ENCODE assay signal across 1 cellular context in genomic region chr16:8797364-8798173, GRCh38.
TF ChIP-seq lines count a peak whose summit lies in the region.

Gene PMM2 (plus strand): TSS chr16:8797839. CDS start chr16:8797883, 44 bp downstream.
Gene TMEM186 (minus strand): TSS chr16:8797639. CDS start chr16:8797614, 25 bp downstream.

TF ChIP-seq in HepG2, 621 proteins besides CTCF, POLR2A, EP300 and RAD21 (continued from another document and continues in another):
- peak; percentile 35; the same call in 1 of the 2 replicates for TF ChIP-seq TBX3 (IDR thresholded peaks at IDR 0.05; ENCODE audit: borderline replicate concordance)
- TF ChIP-seq ZNF3 (CRISPR knock-in tag; IDR thresholded peaks at IDR 0.05), result no peak
- TF ChIP-seq CREM (IDR thresholded peaks at IDR 0.05), result peak; percentile 98
- TF ChIP-seq CREM (CRISPR knock-in tag; IDR thresholded peaks at IDR 0.05), result peak; percentile 60; the same call in 1 of the 2 replicates
- TF ChIP-seq ELF3 (CRISPR knock-in tag; IDR thresholded peaks at IDR 0.05), result peak; percentile 100
- peak; percentile 100 for TF ChIP-seq MYC (CRISPR knock-in tag; IDR thresholded peaks at IDR 0.05; ENCODE audit: borderline replicate concordance)
- TF ChIP-seq SMYD3 (CRISPR knock-in tag; IDR thresholded peaks at IDR 0.05), result peak; percentile 99
- peak; percentile 96 for TF ChIP-seq NFE2L1 (CRISPR knock-in tag; IDR thresholded peaks at IDR 0.05; ENCODE audit: borderline replicate concordance)
- TF ChIP-seq MXD4 (CRISPR knock-in tag; IDR thresholded peaks at IDR 0.05), result peak; percentile 100
- peak; percentile 100 for TF ChIP-seq MXI1 (IDR thresholded peaks at IDR 0.05; ENCODE audit: borderline replicate concordance, low read depth, low read length)
- TF ChIP-seq ZBTB7A (CRISPR knock-in tag; IDR thresholded peaks at IDR 0.05), result peak; percentile 67; the same call in 1 of the 2 replicates
- peak; percentile 91 for TF ChIP-seq XRCC5 (optimal IDR thresholded peaks at IDR 0.05; ENCODE audit: low read length)
- peak; percentile 99 for TF ChIP-seq CAMTA2 (CRISPR knock-in tag; IDR thresholded peaks at IDR 0.05; ENCODE audit: borderline replicate concordance)
- peak; percentile 97 for TF ChIP-seq ZSCAN5A (CRISPR knock-in tag; IDR thresholded peaks at IDR 0.05; ENCODE audit: borderline replicate concordance)
- no peak; the same call in none of the 2 replicates for TF ChIP-seq REXO4 (CRISPR knock-in tag; IDR thresholded peaks at IDR 0.05; ENCODE audit: borderline replicate concordance)
- no peak for TF ChIP-seq ZNF7 (CRISPR knock-in tag; IDR thresholded peaks at IDR 0.05)
- TF ChIP-seq DBP (CRISPR knock-in tag; IDR thresholded peaks at IDR 0.05; ENCODE audit: not compliant biosample characterization), result peak; percentile 67
- TF ChIP-seq GPN1 (CRISPR knock-in tag; IDR thresholded peaks at IDR 0.05; ENCODE audit: borderline replicate concordance), result peak; percentile 96
- no peak for TF ChIP-seq ZNF468 (CRISPR knock-in tag; IDR thresholded peaks at IDR 0.05)
- TF ChIP-seq ZNF256 (CRISPR knock-in tag; conservative IDR thresholded peaks at IDR 0.05), result peak; percentile 95; the same call in 1 of the 2 replicates
- peak; percentile 96 for TF ChIP-seq ASH2L (IDR thresholded peaks at IDR 0.05; ENCODE audit: insufficient read length, low read depth, low read length)
- TF ChIP-seq ZXDC (CRISPR knock-in tag; IDR thresholded peaks at IDR 0.05), result no peak; the same call in 1 of the 2 replicates
- peak; percentile 68 for TF ChIP-seq NFYC (CRISPR knock-in tag; IDR thresholded peaks at IDR 0.05)
- peak; percentile 78 for TF ChIP-seq PAXIP1 (CRISPR knock-in tag; conservative IDR thresholded peaks at IDR 0.05)
- no peak; the same call in 1 of the 2 replicates for TF ChIP-seq ZHX2 (IDR thresholded peaks at IDR 0.05; ENCODE audit: low read depth)
- TF ChIP-seq ZHX2 (CRISPR knock-in tag; IDR thresholded peaks at IDR 0.05; ENCODE audit: borderline replicate concordance), result no peak
- 0 out of 2 replicates have a peak, but pooled peaks have one; percentile 37 for TF ChIP-seq RFX5 (IDR thresholded peaks at IDR 0.05; ENCODE audit: low read depth, low read length)
- peak; percentile 98 for TF ChIP-seq ZNF557 (CRISPR knock-in tag; IDR thresholded peaks at IDR 0.05)
- TF ChIP-seq ZFYVE20 (CRISPR knock-in tag; IDR thresholded peaks at IDR 0.05; ENCODE audit: borderline replicate concordance, low read depth), result peak; percentile 67
- peak; percentile 44 for TF ChIP-seq ZEB1 (IDR thresholded peaks at IDR 0.05; ENCODE audit: insufficient replicate concordance, low read depth)
- no peak for TF ChIP-seq ZBTB10 (CRISPR knock-in tag; IDR thresholded peaks at IDR 0.05; ENCODE audit: borderline replicate concordance)
- peak; percentile 97 for TF ChIP-seq TAF1 (CRISPR knock-in tag; IDR thresholded peaks at IDR 0.05)
- TF ChIP-seq NFRKB (IDR thresholded peaks at IDR 0.05), result no peak
- peak; percentile 90; the same call in 1 of the 2 replicates for TF ChIP-seq CENPT (CRISPR knock-in tag; IDR thresholded peaks at IDR 0.05; ENCODE audit: low read depth)
- TF ChIP-seq HMG20A (CRISPR knock-in tag; IDR thresholded peaks at IDR 0.05; ENCODE audit: borderline replicate concordance), result peak; percentile 62; the same call in 1 of the 2 replicates
